Comparison of ENCODE assay signal across 12 cellular contexts in genomic region chr6:108348655-108349349, GRCh38. TPM values are rescaled to one million over a fixed set of nuclear protein-coding genes. Genes with fewer than 3 reads are reported as not detected.
DNase-seq lines count a peak whose midpoint lies in the region; ATAC-seq and TF ChIP-seq lines count a peak whose summit lies in the region.
"Had no signal": no experiment of that assay in that cellular context is flagged by ENCODE, and none has a peak within 500 bp of the region (broad histone marks: within the 10 kb centered on the region; RNA-seq: fewer than 3 reads in every experiment).

No MANE protein-coding gene starts in this region.

- ATAC-seq in GM19395 (IDR thresholded peaks at IDR 0.05; ENCODE audit: unreplicated experiment) (peak; percentile 96), HG02981 (IDR thresholded peaks at IDR 0.05; ENCODE audit: unreplicated experiment) (peak; percentile 91), T-helper 17 cell (peak; percentile 57)
- ATAC-seq: naive thymus-derived CD8-positive, alpha-beta T cell had no signal

- no peaks in the 10 kb centered on the region for H3K9me3 ChIP-seq in T-helper 17 cell (ENCODE audit: control insufficient read depth, low read length, poor library complexity, severe bottlenecking)

- H3K4me3 Mint-ChIP-seq in T-helper 17 cell = no peak overlapping the region
- H3K4me3 Mint-ChIP-seq: brain had no signal

- peaks cover 2% of the 10 kb centered on the region for H3K36me3 Mint-ChIP-seq in T-helper 17 cell (ENCODE audit: low read depth)

- H3K4me1 Mint-ChIP-seq in T-helper 17 cell = peaks cover 3% of the 10 kb centered on the region
- H3K4me1 Mint-ChIP-seq: brain had no signal

- no peaks in the 10 kb centered on the region for H3K27me3 Mint-ChIP-seq in T-helper 17 cell
- H3K27me3 Mint-ChIP-seq: brain; naive thymus-derived CD8-positive, alpha-beta T cell had no signal

- in situ Hi-C loops in GM13976 (cut with MboI; ENCODE audit: low sequenced_read_pairs, unreplicated experiment) = no loop called here

- DNase-seq in GM13976 (ENCODE audit: low spot score) (peak; percentile 82), T-helper 17 cell (no peak), mesenteric fat pad (ENCODE audit: low spot score) (no peak), NCI-H2107 (lab: John Stamatoyannopoulos, UW) (no peak), HCEC 1CT (no peak)
- DNase-seq in NK-92 treated with Interleukin-12 subunit alpha and Interleukin-12 subunit beta, amount 100 ng/mL, for 24 hours (lab: John Stamatoyannopoulos, UW) = no peak
- DNase-seq: naive thymus-derived CD8-positive, alpha-beta T cell; NCI-H524 treated with DMSO at 0.1 percent for 48 hours; stimulated activated CD4-positive, alpha-beta T cell treated with anti-CD3 and anti-CD28 coated beads, Interleukin-2, amount 100 ng/mL, for 24 hours had no signal

- H3K27ac Mint-ChIP-seq in T-helper 17 cell = peak overlapping the region; percentile 84
- H3K27ac Mint-ChIP-seq: brain had no signal

- TF ChIP-seq CTCF in GM13976 (IDR thresholded peaks at IDR 0.05; ENCODE audit: borderline replicate concordance, control extremely low read depth, extremely low read depth, insufficient read depth, missing control alignments) = no peak

RNA-seq across cellular contexts. Expression of gene AFG1L, which starts 53.9 kb away (rescaled TPM):
- total RNA-seq in T-helper 17 cell (1 to 10 TPM; 3.0 to 4.8 TPM), mesenteric fat pad (7.0 TPM)
